Comparison of ENCODE assay signal across 8 cellular contexts in genomic region chr4:54091637-54092404, GRCh38. TPM values are rescaled to one million over a fixed set of nuclear protein-coding genes. Genes with fewer than 3 reads are reported as not detected.
A peak's percentile ranks its signal among the peaks of the same experiment; 100 is the strongest.
DNase-seq lines count a peak whose midpoint lies in the region; ATAC-seq and TF ChIP-seq lines count a peak whose summit lies in the region.

No MANE protein-coding gene starts in this region.

- no CpG with 5 or more reads among the region's 48 CpGs for WGBS in trophoblast cell (ENCODE audit: extremely low coverage, insufficient coverage, insufficient read length)
- 1 to 2% methylated on average over 26 to 48 of the region's 48 CpGs for WGBS in transverse colon (ENCODE audit: low coverage in 1 of 2), 2 donors

- H4K8ac ChIP-seq in trophoblast cell (ENCODE audit: low read depth, low read length): peak overlapping the region; percentile 68

- H3K4me2 ChIP-seq in KMS-11 (peak overlapping the region; percentile 93), trophoblast cell (ENCODE audit: low read length) (peak overlapping the region; percentile 73)

- no peak overlapping the region for H2BK5ac ChIP-seq in trophoblast cell (ENCODE audit: low read depth, low read length, poor library complexity)

- H3K27me3 Mint-ChIP-seq in Calu3 (ENCODE audit: unreplicated experiment): peaks cover 25% of the 10 kb centered on the region
- H3K27me3 Mint-ChIP-seq in activated naive CD8-positive, alpha-beta T cell: peaks cover 37% of the 10 kb centered on the region

- H3K27ac Mint-ChIP-seq in Calu3 (ENCODE audit: unreplicated experiment): peak overlapping the region; percentile 7
- H3K27ac Mint-ChIP-seq in activated naive CD8-positive, alpha-beta T cell: peak overlapping the region; percentile 1

- H3K4me3 ChIP-seq in KMS-11 (IDR thresholded peaks at IDR 0.05; ENCODE audit: insufficient read depth, low read depth, low read length) (peak overlapping the region; percentile 92), trophoblast cell (ENCODE audit: low read depth, low read length) (peak overlapping the region; percentile 31), transverse colon (peak overlapping the region; percentile 11 to 54 (median 24))

- H3K4ac ChIP-seq in trophoblast cell (ENCODE audit: low read depth, low read length): no peak overlapping the region

- H3K9ac ChIP-seq in KMS-11 (peak overlapping the region; percentile 16; the same call in 1 of the 2 replicates), trophoblast cell (ENCODE audit: low read length) (peak overlapping the region; percentile 0)

- no peak overlapping the region for H3K23ac ChIP-seq in trophoblast cell (ENCODE audit: low read length)

- H3K79me1 ChIP-seq in trophoblast cell (ENCODE audit: low read length): peaks cover 9% of the 10 kb centered on the region

- TF ChIP-seq POLR2A in transverse colon (IDR thresholded peaks at IDR 0.05): peak; percentile 25

- H3K9me3 Mint-ChIP-seq in Calu3 (ENCODE audit: low read depth, unreplicated experiment): no peaks in the 10 kb centered on the region
- H3K9me3 Mint-ChIP-seq in activated naive CD8-positive, alpha-beta T cell (ENCODE audit: low read depth): no peaks in the 10 kb centered on the region

- no peaks in the 10 kb centered on the region for H4K20me1 ChIP-seq in KMS-11 (ENCODE audit: insufficient read depth)

- H3K9me3 ChIP-seq in trophoblast cell (ENCODE audit: insufficient read depth, low read depth, low read length) (no peaks in the 10 kb centered on the region), transverse colon (no peaks in the 10 kb centered on the region)

- H2BK120ac ChIP-seq in trophoblast cell (ENCODE audit: insufficient read depth, low read length, poor library complexity): peak overlapping the region; percentile 40

- H3K4me1 ChIP-seq in KMS-11 (ENCODE audit: low read depth, poor library complexity, severe bottlenecking): peaks cover 5% of the 10 kb centered on the region
- peaks cover 8 to 10% of the 10 kb centered on the region in 2 experiments for H3K4me1 ChIP-seq in trophoblast cell (ENCODE audit: control insufficient read depth in 1 of 2, insufficient read depth in 2 of 2, low read length in 2 of 2)
- peaks cover 0 to 31% (median 16%) of the 10 kb centered on the region in 4 donors for H3K4me1 ChIP-seq in transverse colon

- intact Hi-C loops in Calu3 (cut with micrococcal nuclease; ENCODE audit: unreplicated experiment) (no loop called here), cardiac septum (cut with DNase I) (no loop called here), transverse colon (cut with DNase I; ENCODE audit: low total_unique reads) (no loop called here)

- H3K18ac ChIP-seq in trophoblast cell (ENCODE audit: low read length): peak overlapping the region; percentile 51

- H3K14ac ChIP-seq in trophoblast cell (ENCODE audit: low read length): peak overlapping the region; percentile 45

- H2AFZ ChIP-seq in KMS-11 (ENCODE audit: low read depth): peak overlapping the region; percentile 95
- H2AFZ ChIP-seq in trophoblast cell (ENCODE audit: insufficient read depth, low read length, poor library complexity): peak overlapping the region; percentile 32

- TF ChIP-seq EP300 in transverse colon (IDR thresholded peaks at IDR 0.05; ENCODE audit: low read depth): no peak

- H3K4me1 Mint-ChIP-seq in Calu3 (ENCODE audit: low read depth, unreplicated experiment): peaks cover 17% of the 10 kb centered on the region
- peaks cover 33% of the 10 kb centered on the region for H3K4me1 Mint-ChIP-seq in activated naive CD8-positive, alpha-beta T cell (ENCODE audit: low read depth)

- CTCF ChIA-PET in Calu3 (lab: Charles Lee): no interaction called here

- H3K36me3 ChIP-seq in KMS-11 (ENCODE audit: insufficient read depth) (no peaks in the 10 kb centered on the region), trophoblast cell (ENCODE audit: control insufficient read depth in 1 of 2, insufficient read depth in 2 of 2, low read length in 2 of 2) (no peaks in the 10 kb centered on the region), transverse colon (no peaks in the 10 kb centered on the region)

- in situ Hi-C loops in transverse colon (cut with MboI; ENCODE audit: low pct_ligation_motif_present in 1 of 4, low pct_unique_long_range_greater_than_20kb in 1 of 4, low sequenced_read_pairs in 3 of 4): no loop called here

- ATAC-seq in GM21423 (IDR thresholded peaks at IDR 0.05; ENCODE audit: unreplicated experiment): peak; percentile 65

- H3K27ac ChIP-seq in KMS-11 (no peak overlapping the region), trophoblast cell (ENCODE audit: low read depth, low read length) (no peak overlapping the region), transverse colon (peak overlapping the region in 1 of 4 donors; percentile 4)

- BruUV-seq in Calu3 (replicated peaks; lab: Mats Ljungman, UMichigan): no TSS peak

- no peak overlapping the region for H2AK5ac ChIP-seq in trophoblast cell (ENCODE audit: low read length)

- no peaks in the 10 kb centered on the region for H3K79me2 ChIP-seq in KMS-11 (ENCODE audit: insufficient read depth, low read depth)
- no peaks in the 10 kb centered on the region for H3K79me2 ChIP-seq in trophoblast cell (ENCODE audit: control insufficient read depth, insufficient read depth, low read length, poor library complexity)

- H3K4me3 Mint-ChIP-seq in Calu3 (ENCODE audit: low read depth, unreplicated experiment): peak overlapping the region; percentile 84
- peak overlapping the region; percentile 93 for H3K4me3 Mint-ChIP-seq in activated naive CD8-positive, alpha-beta T cell

- H3K36me3 Mint-ChIP-seq in Calu3 (ENCODE audit: insufficient read depth, unreplicated experiment): peaks cover 14% of the 10 kb centered on the region
- no peaks in the 10 kb centered on the region for H3K36me3 Mint-ChIP-seq in activated naive CD8-positive, alpha-beta T cell

- no peak overlapping the region for H4K12ac ChIP-seq in trophoblast cell (ENCODE audit: low read depth, low read length)

- TF ChIP-seq CTCF in Calu3 (IDR thresholded peaks at IDR 0.05; ENCODE audit: unreplicated experiment) (no peak), KMS-11 (conservative IDR thresholded peaks at IDR 0.05; ENCODE audit: low read depth, low read length) (no peak), transverse colon (IDR thresholded peaks at IDR 0.05) (no peak)

- no peaks in the 10 kb centered on the region for H3K27me3 ChIP-seq in KMS-11 (ENCODE audit: insufficient read depth, low read depth)
- H3K27me3 ChIP-seq in trophoblast cell (ENCODE audit: insufficient read depth, low read length): peaks cover 40% of the 10 kb centered on the region
- peaks cover 76% of the 10 kb centered on the region for H3K27me3 ChIP-seq in transverse colon

- DNase-seq in Calu3 (peak; percentile 35), SK-N-DZ (ENCODE audit: low spot score) (peak; percentile 74), cardiac septum (ENCODE audit: low spot score) (peak; percentile 91), trophoblast cell (peak; percentile 51 to 79), transverse colon (peak; percentile 82)

- peak overlapping the region; percentile 16 for H4K91ac ChIP-seq in trophoblast cell (ENCODE audit: low read depth, low read length)

- H2BK12ac ChIP-seq in trophoblast cell (ENCODE audit: low read length): peak overlapping the region; percentile 41

RNA-seq across cellular contexts. Expression of gene GSX2, which starts 8.1 kb away (rescaled TPM):
- total RNA-seq in Calu3 (2022) (not detected in 2 replicates), cardiac septum (not detected), transverse colon (not detected)
- 0.12 TPM in 1 of 2 replicates, not detected in the other for polyA plus RNA-seq in SK-N-DZ (2014; cell fraction: cytosol; rRNA removed)
- polyA plus RNA-seq in SK-N-DZ (2014; cell fraction: nucleus; rRNA removed): 0.12 TPM in 1 of 2 replicates, not detected in the other
- 0.07 and 0.10 TPM in 2 replicates for polyA plus RNA-seq in trophoblast cell (2013)

RNA-seq across cellular contexts. Expression of gene CHIC2, which starts 27.4 kb away (rescaled TPM):
- 12.0 and 16.5 TPM in 2 replicates for total RNA-seq in Calu3 (2022)
- 19.2 and 28.0 TPM in 2 replicates for polyA plus RNA-seq in SK-N-DZ (2014; cell fraction: cytosol; rRNA removed)
- 8.2 and 14.1 TPM in 2 replicates for polyA plus RNA-seq in SK-N-DZ (2014; cell fraction: nucleus; rRNA removed)
- 12.4 TPM for total RNA-seq in cardiac septum
- 19.9 and 20.4 TPM in 2 replicates for polyA plus RNA-seq in trophoblast cell (2013)
- total RNA-seq in transverse colon: 100 to 1,000 TPM in 1 of 4 donors, 10 to 100 TPM in 3; 36.2 to 106 (median 52.0) TPM

Comparison
In these comparisons a context has a peak if more than half of its experiments do, and no peak if none do; other contexts are left out.
1. DNase-seq: peak in every context shown above with its lines; median percentile 91 in cardiac septum; 82 in transverse colon; 74 in SK-N-DZ; 65 in trophoblast cell; 35 in Calu3.
2. H3K4me3 ChIP-seq: peak in every context shown above with its lines; median percentile 92 in KMS-11; 31 in trophoblast cell; 24 in transverse colon.